Comparison of ENCODE assay signal across 8 cellular contexts in genomic region chr1:234533975-234534876, GRCh38. TPM values are rescaled to one million over a fixed set of nuclear protein-coding genes. Genes with fewer than 3 reads are reported as not detected.
A peak's percentile ranks its signal among the peaks of the same experiment; 100 is the strongest.
DNase-seq lines count a peak whose midpoint lies in the region; ATAC-seq and TF ChIP-seq lines count a peak whose summit lies in the region.

No MANE protein-coding gene starts in this region.

- H3K27me3 ChIP-seq in MG63: no peaks in the 10 kb centered on the region
- no peaks in the 10 kb centered on the region for H3K27me3 ChIP-seq in body of pancreas
- no peaks in the 10 kb centered on the region for H3K27me3 ChIP-seq in layer of hippocampus (ENCODE audit: control insufficient read depth, insufficient read depth, low read length)
- no peaks in the 10 kb centered on the region for H3K27me3 ChIP-seq in effector memory CD4-positive, alpha-beta T cell (replicated peaks; ENCODE audit: control insufficient read depth, insufficient read depth, low read length, poor library complexity, severe bottlenecking)

- TF ChIP-seq CTCF in body of pancreas (IDR thresholded peaks at IDR 0.05): peak in 1 of 7 experiments; percentile 4

- H3K9me3 Mint-ChIP-seq in activated T-helper 1 cell treated with anti-CD3 and anti-CD28 coated beads, Interleukin-12 subunit alpha, Interleukin-12 subunit beta, Interleukin-2, Interleukin-4 antibody, amounts not matched to agents 30 ng/mL and 10 ng/mL and 1 ng/mL, durations not matched to agents 14 hours and 24 hours and 36 hours: no peaks in the 10 kb centered on the region

- DNase-seq in MG63 (peak; percentile 98), body of pancreas (peak; percentile 87 to 92 (median 90)), stromal cell of bone marrow (ENCODE audit: low read depth) (peak; percentile 99), SIG-M5 (lab: John Stamatoyannopoulos, UW) (no peak)
- DNase-seq in activated T-helper 1 cell treated with anti-CD3 and anti-CD28 coated beads, Interleukin-12 subunit alpha, Interleukin-12 subunit beta, Interleukin-2, Interleukin-4 antibody, amounts not matched to agents 30 ng/mL and 10 ng/mL and 1 ng/mL, durations not matched to agents 14 hours and 24 hours and 36 hours (ENCODE audit: low spot score): no peak
- DNase-seq in effector memory CD4-positive, alpha-beta T cell: no peak

- H3K36me3 Mint-ChIP-seq in activated T-helper 1 cell treated with anti-CD3 and anti-CD28 coated beads, Interleukin-12 subunit alpha, Interleukin-12 subunit beta, Interleukin-2, Interleukin-4 antibody, amounts not matched to agents 30 ng/mL and 10 ng/mL and 1 ng/mL, durations not matched to agents 14 hours and 24 hours and 36 hours (ENCODE audit: low read depth): no peaks in the 10 kb centered on the region

- no peak overlapping the region for H3K27ac Mint-ChIP-seq in activated T-helper 1 cell treated with anti-CD3 and anti-CD28 coated beads, Interleukin-12 subunit alpha, Interleukin-12 subunit beta, Interleukin-2, Interleukin-4 antibody, amounts not matched to agents 30 ng/mL and 10 ng/mL and 1 ng/mL, durations not matched to agents 14 hours and 24 hours and 36 hours

- H3K4me3 ChIP-seq in MG63 (no peak overlapping the region), body of pancreas (no peak overlapping the region)
- no peak overlapping the region for H3K4me3 ChIP-seq in effector memory CD4-positive, alpha-beta T cell (ENCODE audit: insufficient read depth, low read depth, low read length, poor library complexity, severe bottlenecking)

- H3K4me1 Mint-ChIP-seq in activated T-helper 1 cell treated with anti-CD3 and anti-CD28 coated beads, Interleukin-12 subunit alpha, Interleukin-12 subunit beta, Interleukin-2, Interleukin-4 antibody, amounts not matched to agents 30 ng/mL and 10 ng/mL and 1 ng/mL, durations not matched to agents 14 hours and 24 hours and 36 hours (ENCODE audit: low read depth): peaks cover 9% of the 10 kb centered on the region

- H3K4me3 Mint-ChIP-seq in activated T-helper 1 cell treated with anti-CD3 and anti-CD28 coated beads, Interleukin-12 subunit alpha, Interleukin-12 subunit beta, Interleukin-2, Interleukin-4 antibody, amounts not matched to agents 30 ng/mL and 10 ng/mL and 1 ng/mL, durations not matched to agents 14 hours and 24 hours and 36 hours: no peak overlapping the region

- peaks cover 98% of the 10 kb centered on the region for H3K4me1 ChIP-seq in body of pancreas
- H3K4me1 ChIP-seq in effector memory CD4-positive, alpha-beta T cell (ENCODE audit: control insufficient read depth, insufficient read depth, low read length, poor library complexity, severe bottlenecking): no peaks in the 10 kb centered on the region

- intact Hi-C loops in body of pancreas (cut with DNase I): no loop called here
- intact Hi-C loops in activated T-helper 1 cell treated with anti-CD3 and anti-CD28 coated beads, Interleukin-12 subunit alpha, Interleukin-12 subunit beta, Interleukin-2, Interleukin-4 antibody, amounts not matched to agents 30 ng/mL and 10 ng/mL and 1 ng/mL, durations not matched to agents 14 hours and 24 hours and 36 hours (cut with micrococcal nuclease): no loop called here

- no peaks in the 10 kb centered on the region for H3K27me3 Mint-ChIP-seq in activated T-helper 1 cell treated with anti-CD3 and anti-CD28 coated beads, Interleukin-12 subunit alpha, Interleukin-12 subunit beta, Interleukin-2, Interleukin-4 antibody, amounts not matched to agents 30 ng/mL and 10 ng/mL and 1 ng/mL, durations not matched to agents 14 hours and 24 hours and 36 hours (ENCODE audit: insufficient read depth)

- H3K9me3 ChIP-seq in MG63: no peaks in the 10 kb centered on the region
- no peaks in the 10 kb centered on the region for H3K9me3 ChIP-seq in body of pancreas
- H3K9me3 ChIP-seq in effector memory CD4-positive, alpha-beta T cell (ENCODE audit: control insufficient read depth, low read length): no peaks in the 10 kb centered on the region

- no peaks in the 10 kb centered on the region for H3K36me3 ChIP-seq in MG63
- no peaks in the 10 kb centered on the region for H3K36me3 ChIP-seq in body of pancreas (replicated peaks in 1 of 2; ENCODE audit: insufficient read depth in 1 of 2, low read depth in 2 of 2)
- no peaks in the 10 kb centered on the region for H3K36me3 ChIP-seq in effector memory CD4-positive, alpha-beta T cell (ENCODE audit: control insufficient read depth, insufficient read depth, low read length)

- peak overlapping the region; percentile 90 to 99 (median 96) for H3K27ac ChIP-seq in body of pancreas
- H3K27ac ChIP-seq in layer of hippocampus (ENCODE audit: low read depth, low read length): peak overlapping the region; percentile 97
- no peak overlapping the region for H3K27ac ChIP-seq in effector memory CD4-positive, alpha-beta T cell (ENCODE audit: insufficient read depth, low read length, poor library complexity, severe bottlenecking)

- TF ChIP-seq POLR2A in body of pancreas (IDR thresholded peaks at IDR 0.05): no peak

- no peak for ATAC-seq in body of pancreas
- no peak for ATAC-seq in HG02588 (IDR thresholded peaks at IDR 0.05; ENCODE audit: unreplicated experiment)

- WGBS in body of pancreas, 2 donors: 21 to 29% methylated on average over 14 of the region's 14 CpGs

RNA-seq across cellular contexts. Expression of gene TARBP1, which starts 55.2 kb away (rescaled TPM):
- total RNA-seq in MG63 (2014; rRNA removed; shearing (Covaris generic); ENCODE audit: low replicate concordance): 21.5 and 43.9 TPM in 2 replicates
- total RNA-seq in body of pancreas: 10 to 100 TPM; 30.6 to 32.0 TPM
- total RNA-seq in activated T-helper 1 cell treated with anti-CD3 and anti-CD28 coated beads, Interleukin-12 subunit alpha, Interleukin-12 subunit beta, Interleukin-2, Interleukin-4 antibody, amounts not matched to agents 30 ng/mL and 10 ng/mL and 1 ng/mL, durations not matched to agents 14 hours and 24 hours and 36 hours: 71.7 and 78.9 TPM in 2 replicates

Comparison
In these comparisons a context has a peak if more than half of its experiments do, and no peak if none do; other contexts are left out.
1. DNase-seq: peak in MG63 (single experiment), body of pancreas (4 of 4) and stromal cell of bone marrow (single experiment); none in SIG-M5 (single experiment), activated T-helper 1 cell treated with anti-CD3 and anti-CD28 coated beads, Interleukin-12 subunit alpha, Interleukin-12 subunit beta, Interleukin-2, Interleukin-4 antibody, amounts not matched to agents 30 ng/mL and 10 ng/mL and 1 ng/mL, durations not matched to agents 14 hours and 24 hours and 36 hours (single experiment) and effector memory CD4-positive, alpha-beta T cell (0 of 3).